In the genomic region with DNA sequence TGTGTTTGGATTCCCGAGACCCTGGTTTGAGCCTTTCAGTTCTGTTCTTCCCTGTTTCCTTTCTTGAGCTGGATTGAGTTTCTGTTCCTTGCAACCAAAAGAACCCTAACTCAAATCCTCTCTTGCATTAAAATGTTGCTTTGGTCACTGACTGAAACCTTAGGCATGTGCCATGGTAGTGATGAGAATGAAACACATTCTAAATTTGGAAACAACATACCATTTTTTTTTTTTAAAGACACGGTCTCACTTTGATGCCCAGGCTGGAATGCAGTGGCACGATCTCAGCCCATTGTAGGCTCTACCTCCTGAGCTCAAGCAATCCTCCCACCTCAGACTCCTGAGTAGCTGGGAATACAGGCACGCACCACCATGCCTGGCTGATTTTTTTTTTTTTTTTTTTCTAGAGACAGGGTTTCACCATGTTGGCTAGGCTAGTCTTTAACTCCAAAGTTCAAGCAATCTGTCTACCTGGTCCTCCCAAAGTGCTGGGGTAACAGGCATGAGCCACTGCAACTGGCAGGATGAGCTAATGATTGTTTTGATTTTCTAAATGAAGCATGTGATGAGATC, we compare ENCODE assay signal across 26 cellular contexts. TPM values are rescaled to one million over a fixed set of nuclear protein-coding genes. Genes with fewer than 3 reads are reported as not detected.
DNase-seq lines count a peak whose midpoint lies in the region; ATAC-seq, FAIRE-seq and TF ChIP-seq lines count a peak whose summit lies in the region.
"Had no signal": no experiment of that assay in that cellular context is flagged by ENCODE, and none has a peak within 500 bp of the region (broad histone marks: within the 10 kb centered on the region; RNA-seq: fewer than 3 reads in every experiment).

No MANE protein-coding gene starts in this region.

- H3K9me3 ChIP-seq in HepG2 (ENCODE audit: low read length) = peaks cover 19% of the 10 kb centered on the region
- H3K9me3 ChIP-seq in right lobe of liver = no peaks in the 10 kb centered on the region
- peaks cover 3% of the 10 kb centered on the region for H3K9me3 ChIP-seq in astrocyte (ENCODE audit: insufficient read depth, low read depth, low read length)
- no peaks in the 10 kb centered on the region for H3K9me3 ChIP-seq in right cardiac atrium (ENCODE audit: control insufficient read depth, low read length)

- in situ Hi-C loops in HepG2 (cut with HindIII; ENCODE audit: extremely low pct_ligation_motif_present, low pct_unique_long_range_greater_than_20kb) = no loop called here

- no peaks in the 10 kb centered on the region for H3K27me3 Mint-ChIP-seq in astrocyte (ENCODE audit: low read depth, unreplicated experiment)
- H3K27me3 Mint-ChIP-seq: activated naive CD8-positive, alpha-beta T cell; memory B cell; naive thymus-derived CD4-positive, alpha-beta T cell had no signal

- no peak for TF ChIP-seq RAD21 in HepG2 (CRISPR knock-in tag; IDR thresholded peaks at IDR 0.05)

- intact Hi-C loops in HepG2 (cut with micrococcal nuclease; ENCODE audit: unreplicated experiment) (no loop called here), right lobe of liver (cut with DNase I) (no loop called here), right cardiac atrium (cut with DNase I) (no loop called here)

- no peak for TF ChIP-seq CTCF in HepG2 (CRISPR knock-in tag; IDR thresholded peaks at IDR 0.05)
- no peak for TF ChIP-seq CTCF in right lobe of liver (IDR thresholded peaks at IDR 0.05)
- no peak for TF ChIP-seq CTCF in astrocyte (IDR thresholded peaks at IDR 0.05; ENCODE audit: insufficient read depth, low read depth, low read length)

- H3K4me3 Mint-ChIP-seq in astrocyte (ENCODE audit: unreplicated experiment) = peak overlapping the region; percentile 11
- H3K4me3 Mint-ChIP-seq: activated naive CD8-positive, alpha-beta T cell; CD14-positive monocyte; memory B cell; naive thymus-derived CD4-positive, alpha-beta T cell had no signal

- H3K36me3 ChIP-seq in HepG2 (replicated peaks in 1 of 2; ENCODE audit: control insufficient read depth in 1 of 2, insufficient read depth in 2 of 2, low read length in 2 of 2) (no peaks in the 10 kb centered on the region; a peak in 1 of 5 replicates), right lobe of liver (peaks cover 0 to 15% (median 2%) of the 10 kb centered on the region in 4 donors), astrocyte (ENCODE audit: insufficient read depth, low read length) (peaks cover 5% of the 10 kb centered on the region)
- H3K36me3 ChIP-seq: ovary had no signal

- H3K27ac Mint-ChIP-seq in astrocyte (ENCODE audit: unreplicated experiment) = peak overlapping the region; percentile 37
- H3K27ac Mint-ChIP-seq: activated naive CD8-positive, alpha-beta T cell; memory B cell had no signal

- H3K27me3 ChIP-seq in HepG2 (ENCODE audit: control insufficient read depth in 1 of 2, insufficient read depth in 2 of 2, low read length in 2 of 2) (no peaks in the 10 kb centered on the region; a peak in 1 of 5 replicates), right lobe of liver (no peaks in the 10 kb centered on the region), astrocyte (ENCODE audit: insufficient read depth, low read length) (no peaks in the 10 kb centered on the region), right cardiac atrium (ENCODE audit: control insufficient read depth, insufficient read depth) (no peaks in the 10 kb centered on the region)
- H3K27me3 ChIP-seq: brain microvascular endothelial cell, foreskin keratinocyte, ovary had no signal

- DNase-seq in HepG2 (ENCODE audit: low spot score) (no peak), right lobe of liver (no peak), astrocyte (ENCODE audit: low read depth) (peak; percentile 26), right cardiac atrium (no peak), stromal cell of bone marrow (ENCODE audit: low read depth) (peak; percentile 5), NCI-H774 (lab: John Stamatoyannopoulos, UW) (no peak), COR-L47 (lab: John Stamatoyannopoulos, UW) (no peak)
- DNase-seq: activated CD8-positive, alpha-beta memory T cell treated with anti-CD3 and anti-CD28 coated beads for 24 hours; activated T-cell treated with anti-CD3 and anti-CD28 coated beads, Interleukin-2, amount 50 U/mL, for 48 hours; brain microvascular endothelial cell; cortex of kidney; foreskin keratinocyte; kidney; naive thymus-derived CD4-positive, alpha-beta T cell; NCI-H1105 treated with DMSO at 0.1 percent for 48 hours; NCI-H510A; ovary; stimulated activated naive CD4-positive, alpha-beta T cell had no signal

- peaks cover 14% of the 10 kb centered on the region for H3K36me3 Mint-ChIP-seq in astrocyte (ENCODE audit: low read depth, unreplicated experiment)

- CTCF ChIA-PET in HepG2 (lab: Yijun Ruan, JAX; ENCODE audit: low intra/inter-chr PET ratio, low total read pairs) = no interaction called here

- ATAC-seq in HepG2 (peak; percentile 38; the same call in 2 of the 3 replicates), right lobe of liver (no peak), right cardiac atrium (no peak), GM21825 (IDR thresholded peaks at IDR 0.05; ENCODE audit: unreplicated experiment) (no peak)
- ATAC-seq: A549; foreskin keratinocyte; naive thymus-derived CD4-positive, alpha-beta T cell had no signal

- WGBS in HepG2 (ENCODE audit: low lambda C conversion rate) = 94% methylated on average over 4 of the region's 4 CpGs
- WGBS in right lobe of liver (ENCODE audit: insufficient coverage, low coverage, low lambda C conversion rate, missing lambda C conversion rate) = 97% methylated on average over 4 of the region's 4 CpGs
- 84% methylated on average over 4 of the region's 4 CpGs for WGBS in right cardiac atrium

- H3K79me2 ChIP-seq in HepG2 (ENCODE audit: insufficient read depth, low read length) = peaks cover 2% of the 10 kb centered on the region
- peaks cover 7% of the 10 kb centered on the region for H3K79me2 ChIP-seq in astrocyte (ENCODE audit: insufficient read depth, low read length)

- H3K4me1 ChIP-seq in HepG2 (ENCODE audit: insufficient read depth, low read length) = peaks cover 9% of the 10 kb centered on the region
- no peaks in the 10 kb centered on the region for H3K4me1 ChIP-seq in right lobe of liver
- no peaks in the 10 kb centered on the region for H3K4me1 ChIP-seq in astrocyte (ENCODE audit: insufficient read depth, low read length)
- no peaks in the 10 kb centered on the region for H3K4me1 ChIP-seq in right cardiac atrium (ENCODE audit: control insufficient read depth, insufficient read depth, low read length)
- H3K4me1 ChIP-seq: A549, foreskin keratinocyte had no signal

- peaks cover 10% of the 10 kb centered on the region for H3K9me3 Mint-ChIP-seq in astrocyte (ENCODE audit: unreplicated experiment)

- H2AFZ ChIP-seq in HepG2 (ENCODE audit: low read length) (no peak overlapping the region), astrocyte (ENCODE audit: low read depth, low read length) (no peak overlapping the region)

- no peak overlapping the region for H3K27ac ChIP-seq in HepG2 (ENCODE audit: extremely low read length, insufficient read depth, low read length)
- H3K27ac ChIP-seq in right lobe of liver = no peak overlapping the region
- no peak overlapping the region for H3K27ac ChIP-seq in astrocyte (ENCODE audit: low read depth, low read length)
- H3K27ac ChIP-seq in right cardiac atrium (ENCODE audit: low read length) = peak overlapping the region; percentile 75
- H3K27ac ChIP-seq: A549, brain microvascular endothelial cell, foreskin keratinocyte, ovary had no signal

- POLR2A ChIA-PET in HepG2 (lab: Yijun Ruan, JAX) = no interaction called here

- H3K4me2 ChIP-seq in HepG2 (ENCODE audit: low read depth, low read length) = no peak overlapping the region
- no peak overlapping the region for H3K4me2 ChIP-seq in astrocyte (ENCODE audit: low read length)
- H3K4me2 ChIP-seq: A549 had no signal

- TF ChIP-seq POLR2A in HepG2 (IDR thresholded peaks at IDR 0.05; ENCODE audit: insufficient read depth in 1 of 2, low read depth in 2 of 2, low read length in 2 of 2) (no peak), right lobe of liver (IDR thresholded peaks at IDR 0.05) (no peak)

- H3K4me1 Mint-ChIP-seq in astrocyte (ENCODE audit: low read depth, unreplicated experiment) = peaks cover 10% of the 10 kb centered on the region
- H3K4me1 Mint-ChIP-seq: CD14-positive monocyte had no signal

- H4K20me1 ChIP-seq in HepG2 (ENCODE audit: insufficient read depth, low read length) (no peaks in the 10 kb centered on the region), astrocyte (ENCODE audit: insufficient read depth, low read length) (no peaks in the 10 kb centered on the region)

- FAIRE-seq in HepG2 (lab: Jason Lieb, UNC) (no peak), astrocyte (lab: Jason Lieb, UNC) (no peak)
- FAIRE-seq: A549, endometrium, G401.6, H1, kidney had no signal

- H3K4me3 ChIP-seq in HepG2 (replicated peaks in 1 of 3; ENCODE audit: insufficient read depth in 1 of 3, low read depth in 2 of 3, low read length in 3 of 3) (no peak overlapping the region), right lobe of liver (no peak overlapping the region), astrocyte (ENCODE audit: insufficient read depth, low read depth, low read length) (no peak overlapping the region), right cardiac atrium (ENCODE audit: low read length) (no peak overlapping the region)
- H3K4me3 ChIP-seq: A549, ovary had no signal

- BruUV-seq in HepG2 (replicated peaks; lab: Mats Ljungman, UMichigan) = no TSS peak

- no peak overlapping the region for H3K9ac ChIP-seq in HepG2 (ENCODE audit: insufficient read depth, low read depth, low read length)
- no peak overlapping the region for H3K9ac ChIP-seq in astrocyte (ENCODE audit: low read length)

- TF ChIP-seq EP300 in HepG2 (IDR thresholded peaks at IDR 0.05; ENCODE audit: low read depth in 2 of 2, low read length in 2 of 2) = no peak
- no peak for TF ChIP-seq EP300 in HepG2 (CRISPR knock-in tag; IDR thresholded peaks at IDR 0.05; ENCODE audit: borderline replicate concordance)

RNA-seq across cellular contexts. Expression of a gene that starts 8.4 kb away (rescaled TPM):
- 11.8 and 17.1 TPM in 2 replicates for total RNA-seq in HepG2 (2016; rRNA removed; fragmentation: Illumina TruSeq; extraction: Trizol)
- 2.3 and 3.3 TPM in 2 replicates for total RNA-seq in HepG2 (2016; cell fraction: cytosol; rRNA removed; fragmentation: Illumina TruSeq; extraction: Trizol; ENCODE audit: low read depth)
- 13.4 and 15.6 TPM in 2 replicates for total RNA-seq in HepG2 (2016; cell fraction: insoluble cytoplasmic fraction; rRNA removed; fragmentation: Illumina TruSeq; extraction: Trizol)
- total RNA-seq in HepG2 (2016; cell fraction: membrane; rRNA removed; fragmentation: Illumina TruSeq; extraction: Trizol) = 8.5 and 9.8 TPM in 2 replicates
- total RNA-seq in HepG2 (2016; cell fraction: nucleus; rRNA removed; fragmentation: Illumina TruSeq; extraction: Trizol) = 11.3 and 11.5 TPM in 2 replicates
- 3.6 and 4.0 TPM in 2 replicates for polyA plus RNA-seq in HepG2 (2011; rRNA removed)
- 1.6 and 2.6 TPM in 2 replicates for polyA plus RNA-seq in HepG2 (2011; cell fraction: cytosol; rRNA removed)
- 2.3 and 3.3 TPM in 2 replicates for polyA plus RNA-seq in HepG2 (2011; cell fraction: nucleus; rRNA removed)
- polyA plus RNA-seq in HepG2 (2012) = 8.4 and 11.4 TPM in 2 replicates
- polyA plus RNA-seq in HepG2 (2016; cell fraction: cytosol; fragmentation: Illumina TruSeq; extraction: Trizol; ENCODE audit: low read depth) = 0.82 and 0.87 TPM in 2 replicates
- 11.4 and 12.0 TPM in 2 replicates for polyA plus RNA-seq in HepG2 (2016; cell fraction: insoluble cytoplasmic fraction; fragmentation: Illumina TruSeq; extraction: Trizol; ENCODE audit: low read depth)
- 2.6 and 3.3 TPM in 2 replicates for polyA plus RNA-seq in HepG2 (2016; cell fraction: membrane; fragmentation: Illumina TruSeq; extraction: Trizol; ENCODE audit: low read depth)
- 15.3 and 16.7 TPM in 2 replicates for polyA plus RNA-seq in HepG2 (2016; cell fraction: nucleus; fragmentation: Illumina TruSeq; extraction: Trizol; ENCODE audit: insufficient read depth, low read depth)
- polyA minus RNA-seq in HepG2 (2011; rRNA and poly(A)+ RNA removed; ENCODE audit: low replicate concordance) = 2.7 and 5.9 TPM in 2 replicates
- polyA minus RNA-seq in HepG2 (2011; cell fraction: cytosol; rRNA and poly(A)+ RNA removed) = 9.6 and 10.0 TPM in 2 replicates
- polyA minus RNA-seq in HepG2 (2011; cell fraction: nucleus; rRNA and poly(A)+ RNA removed) = 13.3 and 18.8 TPM in 2 replicates
- 10 to 100 TPM; 15.5 to 17.9 (median 17.3) TPM for total RNA-seq in right lobe of liver
- 18.8 and 21.9 TPM in 2 replicates for total RNA-seq in astrocyte
- 10 to 100 TPM; 26.7 to 31.1 (median 30.7) TPM for total RNA-seq in right cardiac atrium
- 10.0 TPM for polyA plus RNA-seq in right cardiac atrium

RNA-seq across cellular contexts. Expression of a gene that starts 8.5 kb away (rescaled TPM):
- total RNA-seq in HepG2 (2016; rRNA removed; fragmentation: Illumina TruSeq; extraction: Trizol) (10.8 and 16.4 TPM in 2 replicates), right lobe of liver (10 to 100 TPM; 39.1 to 57.0 (median 53.4) TPM), astrocyte (25.2 and 27.5 TPM in 2 replicates), right cardiac atrium (10 to 100 TPM; 35.0 to 52.0 (median 39.6) TPM)
- 5.9 and 6.5 TPM in 2 replicates for total RNA-seq in HepG2 (2016; cell fraction: cytosol; rRNA removed; fragmentation: Illumina TruSeq; extraction: Trizol; ENCODE audit: low read depth)
- 11.3 and 17.2 TPM in 2 replicates for total RNA-seq in HepG2 (2016; cell fraction: insoluble cytoplasmic fraction; rRNA removed; fragmentation: Illumina TruSeq; extraction: Trizol)
- total RNA-seq in HepG2 (2016; cell fraction: membrane; rRNA removed; fragmentation: Illumina TruSeq; extraction: Trizol) = 10.2 and 12.4 TPM in 2 replicates
- total RNA-seq in HepG2 (2016; cell fraction: nucleus; rRNA removed; fragmentation: Illumina TruSeq; extraction: Trizol) = 24.4 and 26.7 TPM in 2 replicates
- polyA plus RNA-seq in HepG2 (2011; rRNA removed) (7.9 and 8.6 TPM in 2 replicates), right cardiac atrium (35.7 TPM)
- polyA plus RNA-seq in HepG2 (2011; cell fraction: cytosol; rRNA removed) = 9.2 and 10.9 TPM in 2 replicates
- 2.9 and 3.2 TPM in 2 replicates for polyA plus RNA-seq in HepG2 (2011; cell fraction: nucleus; rRNA removed)
- polyA plus RNA-seq in HepG2 (2012) = 20.2 and 23.6 TPM in 2 replicates
- polyA plus RNA-seq in HepG2 (2016; cell fraction: cytosol; fragmentation: Illumina TruSeq; extraction: Trizol; ENCODE audit: low read depth) = 2.5 and 3.2 TPM in 2 replicates
- 12.3 and 12.5 TPM in 2 replicates for polyA plus RNA-seq in HepG2 (2016; cell fraction: insoluble cytoplasmic fraction; fragmentation: Illumina TruSeq; extraction: Trizol; ENCODE audit: low read depth)
- 5.3 and 5.6 TPM in 2 replicates for polyA plus RNA-seq in HepG2 (2016; cell fraction: membrane; fragmentation: Illumina TruSeq; extraction: Trizol; ENCODE audit: low read depth)
- polyA plus RNA-seq in HepG2 (2016; cell fraction: nucleus; fragmentation: Illumina TruSeq; extraction: Trizol; ENCODE audit: insufficient read depth, low read depth) = 27.1 and 27.6 TPM in 2 replicates
- 0.91 and 5.4 TPM in 2 replicates for polyA minus RNA-seq in HepG2 (2011; rRNA and poly(A)+ RNA removed; ENCODE audit: low replicate concordance)
- polyA minus RNA-seq in HepG2 (2011; cell fraction: cytosol; rRNA and poly(A)+ RNA removed) = 8.0 and 11.0 TPM in 2 replicates
- 13.5 and 16.9 TPM in 2 replicates for polyA minus RNA-seq in HepG2 (2011; cell fraction: nucleus; rRNA and poly(A)+ RNA removed)

RNA-seq across cellular contexts. Expression of a gene that starts 35.2 kb away (rescaled TPM):
- total RNA-seq in HepG2 (2016; rRNA removed; fragmentation: Illumina TruSeq; extraction: Trizol) (11.4 and 15.6 TPM in 2 replicates), right lobe of liver (10 to 100 TPM; 13.7 to 25.6 (median 17.0) TPM), astrocyte (21.3 and 23.1 TPM in 2 replicates), right cardiac atrium (10 to 100 TPM; 32.7 to 37.4 (median 35.6) TPM)
- total RNA-seq in HepG2 (2016; cell fraction: cytosol; rRNA removed; fragmentation: Illumina TruSeq; extraction: Trizol; ENCODE audit: low read depth) = 1.6 and 1.8 TPM in 2 replicates
- total RNA-seq in HepG2 (2016; cell fraction: insoluble cytoplasmic fraction; rRNA removed; fragmentation: Illumina TruSeq; extraction: Trizol) = 11.9 and 16.0 TPM in 2 replicates
- total RNA-seq in HepG2 (2016; cell fraction: membrane; rRNA removed; fragmentation: Illumina TruSeq; extraction: Trizol) = 4.4 and 5.3 TPM in 2 replicates
- 13.1 and 14.2 TPM in 2 replicates for total RNA-seq in HepG2 (2016; cell fraction: nucleus; rRNA removed; fragmentation: Illumina TruSeq; extraction: Trizol)
- polyA plus RNA-seq in HepG2 (2011; rRNA removed) (5.4 and 6.3 TPM in 2 replicates), right cardiac atrium (22.3 TPM)
- polyA plus RNA-seq in HepG2 (2011; cell fraction: cytosol; rRNA removed) = 2.3 and 4.8 TPM in 2 replicates
- polyA plus RNA-seq in HepG2 (2011; cell fraction: nucleus; rRNA removed) = 2.2 and 2.9 TPM in 2 replicates
- polyA plus RNA-seq in HepG2 (2012) = 8.4 and 10.4 TPM in 2 replicates
- polyA plus RNA-seq in HepG2 (2016; cell fraction: cytosol; fragmentation: Illumina TruSeq; extraction: Trizol; ENCODE audit: low read depth) = 0.59 and 0.73 TPM in 2 replicates
- polyA plus RNA-seq in HepG2 (2016; cell fraction: insoluble cytoplasmic fraction; fragmentation: Illumina TruSeq; extraction: Trizol; ENCODE audit: low read depth) = 9.3 and 13.2 TPM in 2 replicates
- polyA plus RNA-seq in HepG2 (2016; cell fraction: membrane; fragmentation: Illumina TruSeq; extraction: Trizol; ENCODE audit: low read depth) = 1.6 and 1.7 TPM in 2 replicates
- polyA plus RNA-seq in HepG2 (2016; cell fraction: nucleus; fragmentation: Illumina TruSeq; extraction: Trizol; ENCODE audit: insufficient read depth, low read depth) = 8.2 and 8.3 TPM in 2 replicates
- 3.1 and 5.7 TPM in 2 replicates for polyA minus RNA-seq in HepG2 (2011; rRNA and poly(A)+ RNA removed; ENCODE audit: low replicate concordance)
- 12.7 and 15.6 TPM in 2 replicates for polyA minus RNA-seq in HepG2 (2011; cell fraction: cytosol; rRNA and poly(A)+ RNA removed)
- 21.5 and 29.8 TPM in 2 replicates for polyA minus RNA-seq in HepG2 (2011; cell fraction: nucleus; rRNA and poly(A)+ RNA removed)

Comparison
In these comparisons a context has a peak if more than half of its experiments do, and no peak if none do; other contexts are left out.
1. DNase-seq: peak in astrocyte (single experiment) and stromal cell of bone marrow (single experiment); none in HepG2 (single experiment), right lobe of liver (0 of 3), right cardiac atrium (0 of 3), NCI-H774 (single experiment) and COR-L47 (single experiment).